Comparison of ENCODE assay signal across 1 cellular context in genomic region chr17:28405632-28406477, GRCh38.
TF ChIP-seq lines count a peak whose summit lies in the region.

Gene SLC46A1 (minus strand): TSS chr17:28406212. CDS start chr17:28406114, 98 bp downstream.

TF ChIP-seq in K562, 482 proteins besides CTCF, POLR2A, EP300 and RAD21 (continued from another document and continues in another):
- TF ChIP-seq MITF (IDR thresholded peaks at IDR 0.05): no peak
- no peak for TF ChIP-seq ZBED1 (IDR thresholded peaks at IDR 0.05)
- TF ChIP-seq E4F1 (CRISPR knock-in tag; IDR thresholded peaks at IDR 0.05; ENCODE audit: borderline replicate concordance): no peak
- TF ChIP-seq ETV5 (CRISPR knock-in tag; IDR thresholded peaks at IDR 0.05; ENCODE audit: low read depth): no peak
- TF ChIP-seq SRSF9 (IDR thresholded peaks at IDR 0.05; ENCODE audit: borderline replicate concordance, low read depth, low read length): no peak
- no peak for TF ChIP-seq CLOCK (CRISPR knock-in tag; IDR thresholded peaks at IDR 0.05; ENCODE audit: borderline replicate concordance)
- peak; percentile 69; the same call in 1 of the 2 replicates for TF ChIP-seq EP400 (IDR thresholded peaks at IDR 0.05)
- no peak for TF ChIP-seq NFE2L1 (tag; IDR thresholded peaks at IDR 0.05; ENCODE audit: borderline replicate concordance, low read depth)
- no peak for TF ChIP-seq ZBTB40 (IDR thresholded peaks at IDR 0.05)
- TF ChIP-seq ZBTB40 (CRISPR knock-in tag; IDR thresholded peaks at IDR 0.05): no peak
- no peak for TF ChIP-seq HINFP (tag; conservative IDR thresholded peaks at IDR 0.05; ENCODE audit: low read depth)
- TF ChIP-seq ATF4 (CRISPR knock-in tag; IDR thresholded peaks at IDR 0.05): no peak
- TF ChIP-seq CBFA2T2 (conservative IDR thresholded peaks at IDR 0.05): no peak
- TF ChIP-seq ZNF165 (CRISPR knock-in tag; IDR thresholded peaks at IDR 0.05; ENCODE audit: borderline replicate concordance): no peak
- no peak for TF ChIP-seq IRF2 (CRISPR knock-in tag; IDR thresholded peaks at IDR 0.05)
- TF ChIP-seq NR2F6 (CRISPR knock-in tag; IDR thresholded peaks at IDR 0.05): no peak
- no peak for TF ChIP-seq HLTF (IDR thresholded peaks at IDR 0.05)
- TF ChIP-seq ZNF75A (CRISPR knock-in tag; IDR thresholded peaks at IDR 0.05): no peak
- TF ChIP-seq RNF219 (CRISPR knock-in tag; IDR thresholded peaks at IDR 0.05): no peak
- TF ChIP-seq FOXK2 (conservative IDR thresholded peaks at IDR 0.05 in 1 of 2, IDR thresholded peaks at IDR 0.05 in 1 of 2; ENCODE audit: low read depth in 2 of 2): no peak
- no peak for TF ChIP-seq MBD2 (IDR thresholded peaks at IDR 0.05; ENCODE audit: borderline replicate concordance, low read depth)
- no peak for TF ChIP-seq PRMT5 (CRISPR knock-in tag; IDR thresholded peaks at IDR 0.05)
- TF ChIP-seq MAZ (CRISPR knock-in tag; conservative IDR thresholded peaks at IDR 0.05 in 1 of 2, IDR thresholded peaks at IDR 0.05 in 1 of 2): peak; percentile 51 to 61; a peak in 3 of 4 replicates
- peak; percentile 79 for TF ChIP-seq POLR2G (IDR thresholded peaks at IDR 0.05; ENCODE audit: low read depth, low read length)
- no peak for TF ChIP-seq MLLT1 (IDR thresholded peaks at IDR 0.05)
- no peak for TF ChIP-seq ZBTB43 (CRISPR knock-in tag; IDR thresholded peaks at IDR 0.05)
- no peak for TF ChIP-seq ZNF589 (CRISPR knock-in tag; IDR thresholded peaks at IDR 0.05; ENCODE audit: low read depth)
- no peak for TF ChIP-seq THRB (CRISPR knock-in tag; conservative IDR thresholded peaks at IDR 0.05)
